In genomic region chr9:120733190-120733589, GRCh38 we compare ENCODE assay signal across 13 cellular contexts. TPM values are rescaled to one million over a fixed set of nuclear protein-coding genes. Genes with fewer than 3 reads are reported as not detected.
DNase-seq lines count a peak whose midpoint lies in the region; ATAC-seq and TF ChIP-seq lines count a peak whose summit lies in the region.
"Had no signal": no experiment of that assay in that cellular context is flagged by ENCODE, and none has a peak within 500 bp of the region (broad histone marks: within the 10 kb centered on the region; RNA-seq: fewer than 3 reads in every experiment).

No MANE protein-coding gene starts in this region.

- DNase-seq in AG04449 (ENCODE audit: low read depth, low spot score) (peak; percentile 52), amygdala (lab: John Stamatoyannopoulos, UW) (peak in 29 of 56 donors; percentile 7 to 78 (median 44)), Right ventricle myocardium superior (no peak), mucosa of gallbladder (ENCODE audit: low spot score) (peak; percentile 35), NCI-H1694 (lab: John Stamatoyannopoulos, UW) (no peak), Peyer's patch (no peak)
- DNase-seq in stimulated activated CD4-positive, alpha-beta T cell treated with anti-CD3 and anti-CD28 coated beads, Interleukin-2, amount 100 ng/mL, for 24 hours: no peak
- DNase-seq: activated CD4-positive, alpha-beta T cell treated with anti-CD3 and anti-CD28 coated beads, Interleukin-2, amount 50 U/mL, for 1 hour; activated naive CD4-positive, alpha-beta T cell treated with anti-CD3 and anti-CD28 coated beads for 36 hours; DMS79 treated with DMSO at 0.1 percent for 48 hours; NCI-H1417; stimulated activated naive B cell treated with anti-CD40 and anti-IgM and Interleukin-4, amounts not matched to agents 10 μg/mL and 1 μg/mL and 100 μg/mL, for 72 hours had no signal

- ATAC-seq in Right ventricle myocardium superior (ENCODE audit: poor library complexity) (peak; percentile 58), GM21717 (IDR thresholded peaks at IDR 0.05; ENCODE audit: unreplicated experiment) (no peak)
- ATAC-seq: stimulated activated naive B cell treated with anti-CD40 and anti-IgM and Interleukin-4, amounts not matched to agents 10 μg/mL and 1 μg/mL and 100 μg/mL, for 72 hours had no signal

- H3K27me3 ChIP-seq in Peyer's patch: no peaks in the 10 kb centered on the region

- no peaks in the 10 kb centered on the region for H3K36me3 ChIP-seq in Peyer's patch

- H3K27ac ChIP-seq in Peyer's patch: no peak overlapping the region

- peaks cover 0 to 4% (median 0%) of the 10 kb centered on the region in 4 donors for H3K4me1 ChIP-seq in Peyer's patch

- TF ChIP-seq CTCF in AG04449 (IDR thresholded peaks at IDR 0.05; ENCODE audit: insufficient read depth, low read length, missing control alignments) (no peak), Peyer's patch (IDR thresholded peaks at IDR 0.05) (no peak)

- no peaks in the 10 kb centered on the region for H3K9me3 ChIP-seq in Peyer's patch

- no peak for TF ChIP-seq POLR2A in Peyer's patch (IDR thresholded peaks at IDR 0.05)

- H3K4me3 ChIP-seq in AG04449 (ENCODE audit: low read depth, low read length) (no peak overlapping the region), Peyer's patch (no peak overlapping the region)

- CTCF ChIA-PET in AG04449 (lab: Yijun Ruan, JAX): interaction anchor here (3.4 kb wide), 1 partner anchor 22 kb away, joined by 14 read pairs; no protein-coding TSS in a partner anchor

- POLR2A ChIA-PET in AG04449 (lab: Yijun Ruan, JAX): interaction anchor here (1.1 kb wide), 1 partner anchor 18 kb away, joined by 3 read pairs; no protein-coding TSS in a partner anchor

- intact Hi-C loops in Right ventricle myocardium superior (cut with DNase I): no loop called here

RNA-seq across cellular contexts. Expression of gene MEGF9, which starts 18.9 kb away (rescaled TPM):
- total RNA-seq in Right ventricle myocardium superior (18.2 TPM), mucosa of gallbladder (15.5 TPM), Peyer's patch (10 to 100 TPM in 2 of 4 donors, 1 to 10 TPM in 2; 8.1 to 15.1 (median 11.5) TPM)

Comparison
In these comparisons a context has a peak if more than half of its experiments do, and no peak if none do; other contexts are left out.
1. DNase-seq: peak in AG04449 (single experiment), amygdala (29 of 56) and mucosa of gallbladder (single experiment); none in Right ventricle myocardium superior (single experiment), NCI-H1694 (single experiment), stimulated activated CD4-positive, alpha-beta T cell treated with anti-CD3 and anti-CD28 coated beads, Interleukin-2, amount 100 ng/mL, for 24 hours (0 of 2) and Peyer's patch (0 of 3).